Comparison of ENCODE assay signal across 16 cellular contexts in genomic region chr16:6104423-6104822, GRCh38.
DNase-seq lines count a peak whose midpoint lies in the region; ATAC-seq and TF ChIP-seq lines count a peak whose summit lies in the region.
"Had no signal": no experiment of that assay in that cellular context is flagged by ENCODE, and none has a peak within 500 bp of the region (broad histone marks: within the 10 kb centered on the region; RNA-seq: fewer than 3 reads in every experiment).

No MANE protein-coding gene starts in this region.

- no peak overlapping the region for H3K27ac ChIP-seq in left ventricle myocardium inferior (replicated peaks)
- H3K27ac ChIP-seq: 22Rv1, HL-60 had no signal

- no peak for ATAC-seq in HG02981 (IDR thresholded peaks at IDR 0.05; ENCODE audit: unreplicated experiment)
- no peak for ATAC-seq in GM19395 (IDR thresholded peaks at IDR 0.05; ENCODE audit: unreplicated experiment)
- ATAC-seq: CD8-positive, alpha-beta T cell; GM12878; K562 had no signal

- no peaks in the 10 kb centered on the region for H3K27me3 ChIP-seq in left ventricle myocardium inferior (ENCODE audit: low read depth)

- H3K36me3 ChIP-seq in left ventricle myocardium inferior = no peaks in the 10 kb centered on the region

- no peak for TF ChIP-seq CTCF in left ventricle myocardium inferior (IDR thresholded peaks at IDR 0.05; ENCODE audit: borderline replicate concordance)

- intact Hi-C loops in left ventricle myocardium inferior (cut with micrococcal nuclease) = no loop called here

- DNase-seq in DMS153 (lab: John Stamatoyannopoulos, UW) (peak; percentile 17), DMS153 treated with DMSO at 0.1 percent for 48 hours (lab: John Stamatoyannopoulos, UW; ENCODE audit: unreplicated experiment) (no peak), NCI-H526 treated with DMSO at 0.1 percent for 48 hours (lab: John Stamatoyannopoulos, UW) (peak; percentile 49), astrocyte of the hippocampus (ENCODE audit: low read depth, low spot score) (peak; percentile 2), left ventricle myocardium inferior (no peak)
- no peak for DNase-seq in activated CD4-positive, alpha-beta T cell treated with anti-CD3 and anti-CD28 coated beads, Interleukin-2, amount 50 U/mL, for 48 hours
- DNase-seq: CD8-positive, alpha-beta T cell; COR-L47; GOT3; H9 had no signal

- H3K4me1 ChIP-seq in left ventricle myocardium inferior = no peaks in the 10 kb centered on the region

- peaks cover 14% of the 10 kb centered on the region for H3K9me3 ChIP-seq in left ventricle myocardium inferior (replicated peaks)

- no peak overlapping the region for H3K4me3 ChIP-seq in left ventricle myocardium inferior
- H3K4me3 ChIP-seq: GM12878, K562 had no signal

Comparison
In these comparisons a context has a peak if more than half of its experiments do, and no peak if none do; other contexts are left out.
1. DNase-seq: peak in DMS153 (single experiment), NCI-H526 treated with DMSO at 0.1 percent for 48 hours (single experiment) and astrocyte of the hippocampus (single experiment); none in DMS153 treated with DMSO at 0.1 percent for 48 hours (single experiment), activated CD4-positive, alpha-beta T cell treated with anti-CD3 and anti-CD28 coated beads, Interleukin-2, amount 50 U/mL, for 48 hours (0 of 2) and left ventricle myocardium inferior (single experiment).